ENCODE assay signal across 8 cellular contexts in genomic region chr16:15154650-15155562, GRCh38.
DNase-seq lines count a peak whose midpoint lies in the region; ATAC-seq, FAIRE-seq and TF ChIP-seq lines count a peak whose summit lies in the region.
"Not testable (repeated sequence)": the region's sequence is repeated elsewhere in the genome, so short reads cannot be mapped to it uniquely, and the experiment has no call there.

No MANE protein-coding gene starts in this region.

- H3K4me3 ChIP-seq in AG04449 (ENCODE audit: low read depth, low read length) (peak overlapping the region; percentile 52), Panc1 (ENCODE audit: low read depth in 2 of 2, low read length in 2 of 2) (peak overlapping the region; percentile 50 to 56), HepG2 (replicated peaks in 1 of 3; ENCODE audit: insufficient read depth in 1 of 3, low read depth in 2 of 3, low read length in 3 of 3) (peak overlapping the region; percentile 58 to 70 (median 62); a peak in 5 of 6 replicates)

- FAIRE-seq in HepG2 (lab: Jason Lieb, UNC) = not testable (repeated sequence)

- peak; percentile 99 for ATAC-seq in Panc1
- ATAC-seq in HepG2 = peak; percentile 88

- TF ChIP-seq EP300 in HepG2 (IDR thresholded peaks at IDR 0.05; ENCODE audit: low read depth in 2 of 2, low read length in 2 of 2); HepG2 (CRISPR knock-in tag; IDR thresholded peaks at IDR 0.05; ENCODE audit: borderline replicate concordance): not testable (repeated sequence)

- H3K79me2 ChIP-seq in HepG2 (ENCODE audit: insufficient read depth, low read length) = peaks cover 11% of the 10 kb centered on the region

- peak overlapping the region; percentile 56; the same call in 1 of the 2 replicates for H3K9ac ChIP-seq in HepG2 (ENCODE audit: insufficient read depth, low read depth, low read length)

- CTCF ChIA-PET in AG04449 (lab: Yijun Ruan, JAX); Panc1 (lab: Charles Lee); HepG2 (lab: Yijun Ruan, JAX; ENCODE audit: low intra/inter-chr PET ratio, low total read pairs): not testable (repeated sequence)

- H3K4me2 ChIP-seq in HepG2 (ENCODE audit: low read depth, low read length) = peak overlapping the region; percentile 71

- not testable (repeated sequence) for TF ChIP-seq RAD21 in HepG2 (CRISPR knock-in tag; IDR thresholded peaks at IDR 0.05)

- in situ Hi-C loops in Panc1 (cut with HindIII; ENCODE audit: low pct_unique_long_range_greater_than_20kb, low sequenced_read_pairs); HepG2 (cut with HindIII; ENCODE audit: extremely low pct_ligation_motif_present, low pct_unique_long_range_greater_than_20kb): not testable (repeated sequence)

- H2AFZ ChIP-seq in HepG2 (ENCODE audit: low read length) = not testable (repeated sequence)

- H3K27ac ChIP-seq in Panc1 (ENCODE audit: low read length) = peak overlapping the region; percentile 57; the same call in 1 of the 2 replicates
- not testable (repeated sequence) for H3K27ac ChIP-seq in HepG2 (ENCODE audit: extremely low read length, insufficient read depth, low read length)

- not testable (repeated sequence) for TF ChIP-seq CTCF in AG04449 (IDR thresholded peaks at IDR 0.05; ENCODE audit: insufficient read depth, low read length, missing control alignments); Panc1 (IDR thresholded peaks at IDR 0.05)
- peak; percentile 4; the same call in 1 of the 2 replicates for TF ChIP-seq CTCF in HepG2 (CRISPR knock-in tag; IDR thresholded peaks at IDR 0.05)

- H3K27me3 ChIP-seq in Panc1 (ENCODE audit: control insufficient read depth, insufficient read depth, low read length); HepG2 (ENCODE audit: control insufficient read depth in 1 of 2, insufficient read depth in 2 of 2, low read length in 2 of 2): not testable (repeated sequence)

- intact Hi-C loops in Panc1 (cut with micrococcal nuclease; ENCODE audit: unreplicated experiment); HepG2 (cut with micrococcal nuclease; ENCODE audit: unreplicated experiment): not testable (repeated sequence)

- DNase-seq in AG04449 (ENCODE audit: low read depth, low spot score) (peak; percentile 26), LHCN-M2 (ENCODE audit: low read depth) (peak; percentile 89), Panc1 (ENCODE audit: low read depth, low spot score) (peak; percentile 72), HepG2 (ENCODE audit: low spot score) (peak; percentile 93)
- DNase-seq in activated CD8-positive, alpha-beta memory T cell treated with anti-CD3 and anti-CD28 coated beads, Interleukin-2, amount 50 U/mL, for 4 hours = peak; percentile 87
- peak; percentile 82 for DNase-seq in effector CD8-positive, alpha-beta T cell (lab: John Stamatoyannopoulos, UW)
- peak; percentile 90 for DNase-seq in stimulated activated CD4-positive, alpha-beta T cell treated with anti-CD3 and anti-CD28 coated beads, Interleukin-15, amount 100 ng/mL, for 24 hours

- POLR2A ChIA-PET in AG04449 (lab: Yijun Ruan, JAX); Panc1 (lab: Charles Lee); HepG2 (lab: Yijun Ruan, JAX): not testable (repeated sequence)

- WGBS in HepG2 (ENCODE audit: low lambda C conversion rate) = under 1% methylated on average over 24 of the region's 80 CpGs

- not testable (repeated sequence) for BruUV-seq in Panc1 (replicated peaks; lab: Mats Ljungman, UMichigan); HepG2 (replicated peaks; lab: Mats Ljungman, UMichigan)

- TF ChIP-seq POLR2A in GM18526 (IDR thresholded peaks at IDR 0.05; ENCODE audit: extremely low read depth, insufficient read length) (peak; percentile 60), HepG2 (IDR thresholded peaks at IDR 0.05; ENCODE audit: insufficient read depth in 1 of 2, low read depth in 2 of 2, low read length in 2 of 2) (peak; percentile 68 to 84)

- H3K4me1 ChIP-seq in Panc1 (ENCODE audit: control insufficient read depth, insufficient read depth, low read length); HepG2 (ENCODE audit: insufficient read depth, low read length): not testable (repeated sequence)

- not testable (repeated sequence) for H4K20me1 ChIP-seq in HepG2 (ENCODE audit: insufficient read depth, low read length)

- not testable (repeated sequence) for H3K36me3 ChIP-seq in Panc1 (ENCODE audit: control insufficient read depth, insufficient read depth, low read length); HepG2 (replicated peaks in 1 of 2; ENCODE audit: control insufficient read depth in 1 of 2, insufficient read depth in 2 of 2, low read length in 2 of 2)

- H3K9me3 ChIP-seq in Panc1 (ENCODE audit: control insufficient read depth, insufficient read depth, low read depth, low read length); HepG2 (ENCODE audit: low read length): not testable (repeated sequence)

TF ChIP-seq in HepG2, 621 proteins besides CTCF, POLR2A, EP300 and RAD21 (continues in another document):
- TF ChIP-seq ZNF773 (CRISPR knock-in tag; IDR thresholded peaks at IDR 0.05; ENCODE audit: borderline replicate concordance) = peak; percentile 49; the same call in 1 of the 2 replicates
- TF ChIP-seq ZBTB14 (CRISPR knock-in tag; IDR thresholded peaks at IDR 0.05) = 0 out of 2 replicates have a peak, but pooled peaks have one; percentile 51
- peak; percentile 67; the same call in 1 of the 2 replicates for TF ChIP-seq IRF2 (CRISPR knock-in tag; IDR thresholded peaks at IDR 0.05)
- 0 out of 2 replicates have a peak, but pooled peaks have one; percentile 43 for TF ChIP-seq ZKSCAN8 (CRISPR knock-in tag; IDR thresholded peaks at IDR 0.05; ENCODE audit: borderline replicate concordance)
- peak; percentile 58 for TF ChIP-seq YY1 (IDR thresholded peaks at IDR 0.05; ENCODE audit: insufficient read depth, insufficient replicate concordance, low read depth, low read length)
- TF ChIP-seq PAXIP1 (CRISPR knock-in tag; conservative IDR thresholded peaks at IDR 0.05) = peak; percentile 65
- peak; percentile 90 for TF ChIP-seq MXD3 (CRISPR knock-in tag; IDR thresholded peaks at IDR 0.05)
- TF ChIP-seq HES4 (CRISPR knock-in tag; IDR thresholded peaks at IDR 0.05; ENCODE audit: borderline replicate concordance) = peak; percentile 44; the same call in 1 of the 2 replicates
- peak; percentile 90 for TF ChIP-seq GMEB1 (CRISPR knock-in tag; IDR thresholded peaks at IDR 0.05; ENCODE audit: borderline replicate concordance)
- peak; percentile 85 for TF ChIP-seq DRAP1 (CRISPR knock-in tag; IDR thresholded peaks at IDR 0.05)

Comparison
In these comparisons a context has a peak if more than half of its experiments do, and no peak if none do; other contexts are left out.
1. DNase-seq: peak in every context shown above with its lines; median percentile 93 in HepG2; 90 in stimulated activated CD4-positive, alpha-beta T cell treated with anti-CD3 and anti-CD28 coated beads, Interleukin-15, amount 100 ng/mL, for 24 hours; 89 in LHCN-M2; 87 in activated CD8-positive, alpha-beta memory T cell treated with anti-CD3 and anti-CD28 coated beads, Interleukin-2, amount 50 U/mL, for 4 hours; 82 in effector CD8-positive, alpha-beta T cell; 72 in Panc1; 26 in AG04449.